8 cellular contexts compared by ENCODE assay signal in genomic region chr3:45595364-45596154, GRCh38. TPM values are rescaled to one million over a fixed set of nuclear protein-coding genes. Genes with fewer than 3 reads are reported as not detected.
DNase-seq lines count a peak whose midpoint lies in the region; ATAC-seq, FAIRE-seq and TF ChIP-seq lines count a peak whose summit lies in the region.

No MANE protein-coding gene starts in this region.

- peak; percentile 78 for FAIRE-seq in GM12891 (lab: Jason Lieb, UNC)

- H3K27me3 Mint-ChIP-seq in osteocyte (ENCODE audit: unreplicated experiment): no peaks in the 10 kb centered on the region

- no peak for TF ChIP-seq POLR2A in GM12891 (IDR thresholded peaks at IDR 0.05; ENCODE audit: low read depth, low read length)

- H3K9me3 Mint-ChIP-seq in osteocyte (ENCODE audit: unreplicated experiment): no peaks in the 10 kb centered on the region

- ATAC-seq in GM21526 (IDR thresholded peaks at IDR 0.05; ENCODE audit: low FRiP score, unreplicated experiment) (no peak), HG03175 (IDR thresholded peaks at IDR 0.05; ENCODE audit: unreplicated experiment) (no peak)

- H3K4me3 Mint-ChIP-seq in osteocyte (ENCODE audit: unreplicated experiment): peak overlapping the region; percentile 75

- peak overlapping the region; percentile 79 for H3K4me3 ChIP-seq in Jurkat, Clone E6-1 (ENCODE audit: low read length)
- no peak overlapping the region for H3K4me3 ChIP-seq in endocrine pancreas (ENCODE audit: control insufficient read depth, insufficient read depth, low read length)

- H3K9ac ChIP-seq in endocrine pancreas (ENCODE audit: control insufficient read depth, insufficient read depth, low read length): peak overlapping the region; percentile 4

- TF ChIP-seq CTCF in osteocyte (IDR thresholded peaks at IDR 0.05): no peak

- H3K4me1 Mint-ChIP-seq in osteocyte (ENCODE audit: unreplicated experiment): peaks cover 71% of the 10 kb centered on the region

- H3K27ac Mint-ChIP-seq in osteocyte (ENCODE audit: unreplicated experiment): peak overlapping the region; percentile 77

- H3K36me3 Mint-ChIP-seq in osteocyte (ENCODE audit: unreplicated experiment): peaks cover 4% of the 10 kb centered on the region

- H3K36me3 ChIP-seq in endocrine pancreas (ENCODE audit: control insufficient read depth, insufficient read depth, low read length): no peaks in the 10 kb centered on the region

- H3K4me1 ChIP-seq in endocrine pancreas (ENCODE audit: control insufficient read depth, insufficient read depth, low read length): no peaks in the 10 kb centered on the region

- no peaks in the 10 kb centered on the region for H3K27me3 ChIP-seq in endocrine pancreas (ENCODE audit: control insufficient read depth, insufficient read depth, low read length)

- DNase-seq in GM12891 (ENCODE audit: insufficient read length, low spot score): no peak
- DNase-seq in Jurkat, Clone E6-1 (ENCODE audit: low read depth, low spot score): no peak
- DNase-seq in osteocyte (ENCODE audit: extremely low spot score, unreplicated experiment): no peak
- DNase-seq in HPDE6-E6E7 (ENCODE audit: extremely low spot score): no peak
- no peak for DNase-seq in NCI-H2107 (lab: John Stamatoyannopoulos, UW)

- H3K9me3 ChIP-seq in endocrine pancreas (ENCODE audit: control insufficient read depth, low read length): no peaks in the 10 kb centered on the region

TF ChIP-seq in GM12891, 5 proteins besides CTCF, POLR2A, EP300 and RAD21:
- TF ChIP-seq TAF1 (IDR thresholded peaks at IDR 0.05; ENCODE audit: low read depth, low read length) (no peak), POU2F2 (IDR thresholded peaks at IDR 0.05; ENCODE audit: low read depth, low read length) (no peak), PAX5 (IDR thresholded peaks at IDR 0.05; ENCODE audit: insufficient read depth, low read length, severe bottlenecking) (no peak), POLR2AphosphoS5 (IDR thresholded peaks at IDR 0.05; ENCODE audit: low read depth, low read length) (0 out of 2 replicates have a peak, but pooled peaks have one; percentile 10)

RNA-seq across cellular contexts. Expression of gene LIMD1, which starts 1.0 kb away (rescaled TPM):
- 13.0 TPM for polyA plus RNA-seq in GM12891 (2012; ENCODE audit: low read depth, missing spikeins)
- polyA plus RNA-seq in Jurkat, Clone E6-1 (2012; ENCODE audit: insufficient read depth, insufficient read length): 23.4 TPM
- total RNA-seq in osteocyte: 28.3 and 33.8 TPM in 2 replicates
